In the genomic region with DNA sequence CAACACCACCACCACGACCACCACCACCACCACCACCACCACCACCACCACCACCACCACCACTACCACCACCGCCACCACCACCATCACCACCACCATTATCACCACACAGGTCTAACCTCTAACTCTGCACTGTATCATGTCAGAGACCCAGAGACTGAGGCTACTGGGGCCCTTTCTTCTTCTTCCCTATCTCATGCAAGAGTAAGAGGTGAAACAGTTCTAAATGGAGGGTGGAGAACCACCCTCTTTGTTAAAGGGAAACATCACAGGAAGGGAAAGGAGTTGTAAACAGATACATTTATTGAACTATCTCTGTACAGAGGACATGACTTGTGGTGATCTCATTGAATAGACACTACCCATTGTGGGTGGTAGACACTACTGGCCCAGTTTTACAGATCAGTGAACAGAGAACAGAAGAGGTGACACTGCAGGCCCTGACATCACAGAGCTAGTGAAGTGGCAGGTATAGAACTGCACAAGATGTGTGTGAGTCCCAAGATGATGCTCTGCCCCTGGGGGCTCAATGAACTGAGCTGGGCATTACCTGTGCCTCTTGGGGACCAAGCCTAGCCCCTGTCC, we compare ENCODE assay signal across 13 cellular contexts.
DNase-seq lines count a peak whose midpoint lies in the region; ATAC-seq and TF ChIP-seq lines count a peak whose summit lies in the region.
"Had no signal": no experiment of that assay in that cellular context is flagged by ENCODE, and none has a peak within 500 bp of the region (broad histone marks: within the 10 kb centered on the region; RNA-seq: fewer than 3 reads in every experiment).

No MANE protein-coding gene starts in this region.

- peaks cover 54% of the 10 kb centered on the region for H3K36me3 Mint-ChIP-seq in activated T-cell treated with anti-CD3 and anti-CD28 coated beads, Interleukin-2, amount 50 U/mL, for 24 hours (ENCODE audit: low read depth)
- H3K36me3 Mint-ChIP-seq in activated T-helper 17 cell treated with anti-CD3 and anti-CD28 coated beads, Interleukin-2, amount 50 U/mL, for 72 hours (ENCODE audit: low read depth), result peaks cover 27% of the 10 kb centered on the region

- no peak for TF ChIP-seq POLR2A in upper lobe of left lung (IDR thresholded peaks at IDR 0.05)

- no peak overlapping the region for H3K27ac ChIP-seq in upper lobe of left lung
- H3K27ac ChIP-seq: cardiac muscle cell, parathyroid adenoma had no signal

- H3K9me3 ChIP-seq in upper lobe of left lung, result no peaks in the 10 kb centered on the region

- peaks cover 70% of the 10 kb centered on the region for H3K4me1 Mint-ChIP-seq in activated T-cell treated with anti-CD3 and anti-CD28 coated beads, Interleukin-2, amount 50 U/mL, for 24 hours (ENCODE audit: low read depth)
- H3K4me1 Mint-ChIP-seq in activated T-helper 17 cell treated with anti-CD3 and anti-CD28 coated beads, Interleukin-2, amount 50 U/mL, for 72 hours, result peaks cover 43% of the 10 kb centered on the region
- peaks cover 70% of the 10 kb centered on the region for H3K4me1 Mint-ChIP-seq in stimulated activated naive CD8-positive, alpha-beta T cell treated with anti-CD3 and anti-CD28 coated beads, Interleukin-15, amount 100 ng/mL, for 72 hours

- DNase-seq in activated T-cell treated with anti-CD3 and anti-CD28 coated beads, Interleukin-2, amount 50 U/mL, for 24 hours, result no peak
- DNase-seq in activated T-cell treated with anti-CD3 and anti-CD28 coated beads, Interleukin-2, amount 50 U/mL, for 1 hour, result no peak
- DNase-seq in stimulated activated naive CD8-positive, alpha-beta T cell treated with anti-CD3 and anti-CD28 coated beads, Interleukin-15, amount 100 ng/mL, for 72 hours, result no peak
- DNase-seq in 8988T, result no peak
- no peak for DNase-seq in foreskin fibroblast
- no peak for DNase-seq in upper lobe of left lung
- DNase-seq: ACHN, COR-L47, SIG-M5 had no signal

- H3K27ac Mint-ChIP-seq in activated T-cell treated with anti-CD3 and anti-CD28 coated beads, Interleukin-2, amount 50 U/mL, for 24 hours, result peak overlapping the region; percentile 27
- H3K27ac Mint-ChIP-seq in activated T-helper 17 cell treated with anti-CD3 and anti-CD28 coated beads, Interleukin-2, amount 50 U/mL, for 72 hours, result peak overlapping the region; percentile 45
- H3K27ac Mint-ChIP-seq in stimulated activated naive CD8-positive, alpha-beta T cell treated with anti-CD3 and anti-CD28 coated beads, Interleukin-15, amount 100 ng/mL, for 72 hours, result peak overlapping the region in 1 of 2 donors; percentile 22

- 94 to 97% methylated on average over 2 of the region's 2 CpGs for WGBS in upper lobe of left lung, 2 donors

- no peak for TF ChIP-seq CTCF in foreskin fibroblast (IDR thresholded peaks at IDR 0.05; ENCODE audit: low read depth, low read length)
- TF ChIP-seq CTCF in upper lobe of left lung (IDR thresholded peaks at IDR 0.05), result no peak

- peak; percentile 72 for ATAC-seq in HG02885 (IDR thresholded peaks at IDR 0.05; ENCODE audit: poor library complexity, unreplicated experiment)
- peak; percentile 61 for ATAC-seq in activated T-helper 17 cell treated with anti-CD3 and anti-CD28 coated beads, Interleukin-2, amount 50 U/mL, for 72 hours (replicated peaks)
- ATAC-seq in stimulated activated naive CD8-positive, alpha-beta T cell treated with anti-CD3 and anti-CD28 coated beads, Interleukin-15, amount 100 ng/mL, for 72 hours, result peak; percentile 74
- no peak for ATAC-seq in upper lobe of left lung (ENCODE audit: low FRiP score in 2 of 2)

- TF ChIP-seq EP300 in upper lobe of left lung (IDR thresholded peaks at IDR 0.05), result no peak

- no peaks in the 10 kb centered on the region for H3K27me3 Mint-ChIP-seq in activated T-cell treated with anti-CD3 and anti-CD28 coated beads, Interleukin-2, amount 50 U/mL, for 24 hours
- no peaks in the 10 kb centered on the region for H3K27me3 Mint-ChIP-seq in activated T-helper 17 cell treated with anti-CD3 and anti-CD28 coated beads, Interleukin-2, amount 50 U/mL, for 72 hours
- H3K27me3 Mint-ChIP-seq in stimulated activated naive CD8-positive, alpha-beta T cell treated with anti-CD3 and anti-CD28 coated beads, Interleukin-15, amount 100 ng/mL, for 72 hours, result no peaks in the 10 kb centered on the region

- peaks cover 5% of the 10 kb centered on the region for H3K9me3 Mint-ChIP-seq in activated T-cell treated with anti-CD3 and anti-CD28 coated beads, Interleukin-2, amount 50 U/mL, for 24 hours
- H3K9me3 Mint-ChIP-seq in activated T-helper 17 cell treated with anti-CD3 and anti-CD28 coated beads, Interleukin-2, amount 50 U/mL, for 72 hours, result peaks cover 4% of the 10 kb centered on the region
- peaks cover 0 to 9% of the 10 kb centered on the region in 2 donors for H3K9me3 Mint-ChIP-seq in stimulated activated naive CD8-positive, alpha-beta T cell treated with anti-CD3 and anti-CD28 coated beads, Interleukin-15, amount 100 ng/mL, for 72 hours

- no peak overlapping the region for H3K4me3 Mint-ChIP-seq in activated T-cell treated with anti-CD3 and anti-CD28 coated beads, Interleukin-2, amount 50 U/mL, for 24 hours
- H3K4me3 Mint-ChIP-seq in activated T-helper 17 cell treated with anti-CD3 and anti-CD28 coated beads, Interleukin-2, amount 50 U/mL, for 72 hours, result peak overlapping the region; percentile 27
- H3K4me3 Mint-ChIP-seq in stimulated activated naive CD8-positive, alpha-beta T cell treated with anti-CD3 and anti-CD28 coated beads, Interleukin-15, amount 100 ng/mL, for 72 hours, result peak overlapping the region in 1 of 2 donors; percentile 11

- H3K4me1 ChIP-seq in upper lobe of left lung, result peaks cover 0 to 4% (median 2%) of the 10 kb centered on the region in 4 donors

- H3K36me3 ChIP-seq in upper lobe of left lung, result peaks cover 0 to 5% (median 1%) of the 10 kb centered on the region in 4 donors

- no peak overlapping the region for H3K4me3 ChIP-seq in foreskin fibroblast (ENCODE audit: low read depth in 1 of 2, low read length in 2 of 2)
- no peak overlapping the region for H3K4me3 ChIP-seq in upper lobe of left lung
- H3K4me3 ChIP-seq: cardiac muscle cell had no signal

- H3K27me3 ChIP-seq in upper lobe of left lung, result no peaks in the 10 kb centered on the region
- H3K27me3 ChIP-seq: cardiac muscle cell had no signal

Comparison
In these comparisons a context has a peak if more than half of its experiments do, and no peak if none do; other contexts are left out.
1. ATAC-seq: peak in HG02885 (single experiment), activated T-helper 17 cell treated with anti-CD3 and anti-CD28 coated beads, Interleukin-2, amount 50 U/mL, for 72 hours (single experiment) and stimulated activated naive CD8-positive, alpha-beta T cell treated with anti-CD3 and anti-CD28 coated beads, Interleukin-15, amount 100 ng/mL, for 72 hours (single experiment); none in upper lobe of left lung (0 of 2).